Comparison of ENCODE assay signal across 1 cellular context in the genomic region with DNA sequence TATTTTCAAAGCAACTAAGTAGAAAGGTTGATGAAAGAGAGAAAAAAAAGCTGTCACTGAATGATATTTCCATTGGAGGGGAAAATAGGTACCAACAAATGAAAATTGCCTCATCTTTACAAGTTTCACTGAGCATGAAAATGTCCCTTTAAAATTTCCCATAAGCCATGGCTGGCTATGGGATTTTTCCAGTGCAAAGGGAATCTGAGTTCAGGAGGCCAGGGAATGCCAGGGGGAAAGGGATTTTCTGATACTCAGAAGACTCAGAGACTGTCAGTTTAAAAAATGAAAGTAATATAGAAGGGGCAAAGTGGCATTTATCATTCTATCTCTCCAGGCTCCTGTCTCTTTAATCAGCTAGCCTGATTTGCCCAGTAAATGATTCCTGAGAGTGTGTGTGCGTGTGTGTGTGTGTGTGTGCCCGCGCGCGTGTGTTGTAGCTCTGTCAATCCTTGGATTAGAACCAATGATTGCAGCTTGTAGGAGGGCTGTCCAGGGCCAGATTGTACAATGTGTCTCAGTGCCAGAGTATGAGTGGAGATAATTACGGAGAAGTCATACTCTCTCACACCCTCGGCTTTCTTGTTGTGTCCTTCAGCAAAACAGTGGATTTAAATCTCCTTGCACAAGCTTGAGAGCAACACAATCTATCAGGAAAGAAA.
TF ChIP-seq lines count a peak whose summit lies in the region.

A gene (plus strand): TSS at position 526 of the 662 bp plus-strand sequence.

TF ChIP-seq in IMR-90, 13 proteins besides CTCF, POLR2A, EP300 and RAD21 (continued from another document):
- no peak for TF ChIP-seq MAZ (IDR thresholded peaks at IDR 0.05; ENCODE audit: borderline replicate concordance, low read depth, low read length)
- TF ChIP-seq SMC3 (IDR thresholded peaks at IDR 0.05; ENCODE audit: low read depth, low read length) = no peak
- TF ChIP-seq MXI1 (IDR thresholded peaks at IDR 0.05; ENCODE audit: borderline replicate concordance, low read depth, low read length) = no peak
- TF ChIP-seq CHD1 (IDR thresholded peaks at IDR 0.05; ENCODE audit: low read depth, low read length) = no peak
- TF ChIP-seq FOS (IDR thresholded peaks at IDR 0.05; ENCODE audit: low read depth, low read length) = no peak
- TF ChIP-seq, protein P1, sequence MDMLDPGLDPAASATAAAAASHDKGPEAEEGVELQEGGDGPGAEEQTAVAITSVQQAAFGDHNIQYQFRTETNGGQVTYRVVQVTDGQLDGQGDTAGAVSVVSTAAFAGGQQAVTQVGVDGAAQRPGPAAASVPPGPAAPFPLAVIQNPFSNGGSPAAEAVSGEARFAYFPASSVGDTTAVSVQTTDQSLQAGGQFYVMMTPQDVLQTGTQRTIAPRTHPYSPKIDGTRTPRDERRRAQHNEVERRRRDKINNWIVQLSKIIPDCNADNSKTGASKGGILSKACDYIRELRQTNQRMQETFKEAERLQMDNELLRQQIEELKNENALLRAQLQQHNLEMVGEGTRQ (IDR thresholded peaks at IDR 0.05; ENCODE audit: low read depth, low read length) = no peak
